8 cellular contexts compared by ENCODE assay signal in genomic region chr14:51239813-51240803, GRCh38. TPM values are rescaled to one million over a fixed set of nuclear protein-coding genes. Genes with fewer than 3 reads are reported as not detected.
DNase-seq lines count a peak whose midpoint lies in the region; ATAC-seq and TF ChIP-seq lines count a peak whose summit lies in the region.

Gene TMX1 (plus strand): TSS chr14:51240247. CDS start chr14:51240293, 46 bp downstream.

- H3K36me3 Mint-ChIP-seq in CD4-positive, alpha-beta memory T cell: peaks cover 0 to under 1% of the 10 kb centered on the region in 2 donors

- intact Hi-C loops in CD4-positive, alpha-beta memory T cell (cut with micrococcal nuclease): loop anchor here (1.0 to 10.0 kb wide), 6 partner anchors 145 to 1913 kb away; partner anchors contain the start of genes DDHD1, GNG2, GPR137C and RTRAF

- no peak for TF ChIP-seq CTCF in liver (IDR thresholded peaks at IDR 0.05; ENCODE audit: low read depth, low read length, missing input control)

- WGBS in liver: under 1% methylated on average over 65 of the region's 65 CpGs

- POLR2A ChIA-PET in CD4-positive, alpha-beta memory T cell (lab: Charles Lee; ENCODE audit: partially characterized antibody): interaction anchor here (0.6 to 1.1 kb wide), 3 partner anchors 380 to 1912 kb away, joined by 3 read pairs; no protein-coding TSS in a partner anchor

- H3K36me3 ChIP-seq in CD4-positive, alpha-beta memory T cell (ENCODE audit: insufficient read depth, low read length): no peaks in the 10 kb centered on the region
- H3K36me3 ChIP-seq in duodenal mucosa (ENCODE audit: control insufficient read depth in 1 of 2, insufficient read depth in 2 of 2, low read length in 2 of 2) (peaks cover 0 to 4% of the 10 kb centered on the region in 2 donors), liver (ENCODE audit: control insufficient read depth in 4 of 4, insufficient read depth in 3 of 4, low read depth in 1 of 4, low read length in 3 of 4) (peaks cover 0 to 1% (median 0%) of the 10 kb centered on the region in 4 donors)

- no peaks in the 10 kb centered on the region for H3K27me3 ChIP-seq in CD4-positive, alpha-beta memory T cell (ENCODE audit: insufficient read depth, low read length)
- H3K27me3 ChIP-seq in duodenal mucosa (ENCODE audit: control insufficient read depth in 1 of 2, insufficient read depth in 2 of 2, low read length in 2 of 2): no peaks in the 10 kb centered on the region
- H3K27me3 ChIP-seq in liver (ENCODE audit: control insufficient read depth in 4 of 4, insufficient read depth in 4 of 4, low read length in 3 of 4): no peaks in the 10 kb centered on the region

- CTCF ChIA-PET in CD4-positive, alpha-beta memory T cell (lab: Charles Lee; ENCODE audit: partially characterized antibody): interaction anchor here (1.2 kb wide), 1 partner anchor 46 kb away, joined by 3 read pairs; no protein-coding TSS in a partner anchor

- no peaks in the 10 kb centered on the region for H3K27me3 Mint-ChIP-seq in CD4-positive, alpha-beta memory T cell

- peak within 1 kb of the TSS in 1 of 8 donors; percentile 37 for H3K4me3 Mint-ChIP-seq in CD4-positive, alpha-beta memory T cell

- TF ChIP-seq RAD21 in liver (IDR thresholded peaks at IDR 0.05): peak in 1 of 2 donors; percentile 23

- peaks cover 51% of the 10 kb centered on the region for H3K4me1 ChIP-seq in CD4-positive, alpha-beta memory T cell (ENCODE audit: insufficient read depth, low read length)
- H3K4me1 ChIP-seq in duodenal mucosa (ENCODE audit: control insufficient read depth in 1 of 2, insufficient read depth in 2 of 2, low read length in 2 of 2) (peaks cover 6 to 8% of the 10 kb centered on the region in 2 donors), liver (ENCODE audit: control insufficient read depth in 4 of 4, insufficient read depth in 4 of 4, low read length in 3 of 4) (peaks cover 2 to 8% (median 4%) of the 10 kb centered on the region in 4 donors)

- peak; percentile 91 for ATAC-seq in GM19452 (IDR thresholded peaks at IDR 0.05; ENCODE audit: unreplicated experiment)
- ATAC-seq in HG03575 (IDR thresholded peaks at IDR 0.05; ENCODE audit: extremely low read depth, insufficient number of reproducible peaks, low FRiP score, unreplicated experiment): peak; percentile 53

- peak within 1 kb of the TSS; percentile 65 for H3K27ac ChIP-seq in CD4-positive, alpha-beta memory T cell (ENCODE audit: low read depth, low read length)
- peak within 1 kb of the TSS; percentile 64 for H3K27ac ChIP-seq in duodenal mucosa (ENCODE audit: low read depth, low read length)
- H3K27ac ChIP-seq in liver (ENCODE audit: low read depth in 1 of 2, low read length in 2 of 2): peak within 1 kb of the TSS; percentile 76 to 80

- no peak within 1 kb of the TSS for H3K27ac Mint-ChIP-seq in CD4-positive, alpha-beta memory T cell

- no peaks in the 10 kb centered on the region for H3K9me3 ChIP-seq in CD4-positive, alpha-beta memory T cell (ENCODE audit: control insufficient read depth in 1 of 2, low read length in 2 of 2)
- no peaks in the 10 kb centered on the region for H3K9me3 ChIP-seq in duodenal mucosa (ENCODE audit: control insufficient read depth in 1 of 2, low read length in 2 of 2)
- no peaks in the 10 kb centered on the region for H3K9me3 ChIP-seq in liver (ENCODE audit: control insufficient read depth in 4 of 4, low read length in 3 of 4)

- peak; percentile 80 to 86 (median 82) for DNase-seq in CD4-positive, alpha-beta memory T cell
- peak; percentile 99 for DNase-seq in NCI-H82 (lab: John Stamatoyannopoulos, UW)
- DNase-seq in activated CD4-positive, alpha-beta T cell treated with anti-CD3 and anti-CD28 coated beads, Interleukin-2, amount 50 U/mL, for 48 hours: peak; percentile 93 to 96
- peak; percentile 94 for DNase-seq in stimulated activated CD4-positive, alpha-beta T cell treated with anti-CD3 and anti-CD28 coated beads, Interleukin-4, amount 100 ng/mL, for 24 hours

- H3K9ac ChIP-seq in duodenal mucosa (ENCODE audit: low read depth in 1 of 2, low read length in 2 of 2) (peak within 1 kb of the TSS; percentile 94 to 97), liver (ENCODE audit: low read depth in 1 of 2, low read length in 2 of 2) (peak within 1 kb of the TSS; percentile 82)

- peaks cover 15 to 29% (median 21%) of the 10 kb centered on the region in 4 donors for H3K4me1 Mint-ChIP-seq in CD4-positive, alpha-beta memory T cell

- H3K9me3 Mint-ChIP-seq in CD4-positive, alpha-beta memory T cell: no peaks in the 10 kb centered on the region

- peak within 1 kb of the TSS; percentile 84 to 99 for H3K4me3 ChIP-seq in CD4-positive, alpha-beta memory T cell (ENCODE audit: low read length in 2 of 2)
- peak within 1 kb of the TSS; percentile 95 to 100 for H3K4me3 ChIP-seq in duodenal mucosa (ENCODE audit: low read depth in 1 of 2, low read length in 2 of 2)
- H3K4me3 ChIP-seq in liver (ENCODE audit: low read depth in 1 of 3, low read length in 3 of 3): peak within 1 kb of the TSS; percentile 87 to 100 (median 98)

TF ChIP-seq in liver, 16 proteins besides CTCF, POLR2A, EP300 and RAD21:
- TF ChIP-seq GABPA (IDR thresholded peaks at IDR 0.05 in 1 of 2, conservative IDR thresholded peaks at IDR 0.05 in 1 of 2) (peak in 1 of 2 donors; percentile 72), JUND (IDR thresholded peaks at IDR 0.05) (no peak), HNF4G (IDR thresholded peaks at IDR 0.05) (no peak), FOXA1 (IDR thresholded peaks at IDR 0.05) (peak; percentile 25), YY1 (IDR thresholded peaks at IDR 0.05) (peak; percentile 93), TAF1 (conservative IDR thresholded peaks at IDR 0.05) (peak; percentile 66), EGR1 (IDR thresholded peaks at IDR 0.05; ENCODE audit: low read depth in 2 of 2) (peak in 1 of 2 donors; percentile 58), NR2F2 (IDR thresholded peaks at IDR 0.05) (no peak), RXRA (IDR thresholded peaks at IDR 0.05) (peak; percentile 13 to 43), FOXA2 (IDR thresholded peaks at IDR 0.05) (peak; percentile 15), HNF4A (conservative IDR thresholded peaks at IDR 0.05) (peak in 1 of 2 donors; percentile 36), SP1 (IDR thresholded peaks at IDR 0.05) (peak; percentile 54)
- TF ChIP-seq, protein P1, sequence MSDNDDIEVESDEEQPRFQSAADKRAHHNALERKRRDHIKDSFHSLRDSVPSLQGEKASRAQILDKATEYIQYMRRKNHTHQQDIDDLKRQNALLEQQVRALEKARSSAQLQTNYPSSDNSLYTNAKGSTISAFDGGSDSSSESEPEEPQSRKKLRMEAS (IDR thresholded peaks at IDR 0.05): peak; percentile 81
- TF ChIP-seq, protein P2, sequence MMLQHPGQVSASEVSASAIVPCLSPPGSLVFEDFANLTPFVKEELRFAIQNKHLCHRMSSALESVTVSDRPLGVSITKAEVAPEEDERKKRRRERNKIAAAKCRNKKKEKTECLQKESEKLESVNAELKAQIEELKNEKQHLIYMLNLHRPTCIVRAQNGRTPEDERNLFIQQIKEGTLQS (IDR thresholded peaks at IDR 0.05): no peak
- TF ChIP-seq, protein P3, sequence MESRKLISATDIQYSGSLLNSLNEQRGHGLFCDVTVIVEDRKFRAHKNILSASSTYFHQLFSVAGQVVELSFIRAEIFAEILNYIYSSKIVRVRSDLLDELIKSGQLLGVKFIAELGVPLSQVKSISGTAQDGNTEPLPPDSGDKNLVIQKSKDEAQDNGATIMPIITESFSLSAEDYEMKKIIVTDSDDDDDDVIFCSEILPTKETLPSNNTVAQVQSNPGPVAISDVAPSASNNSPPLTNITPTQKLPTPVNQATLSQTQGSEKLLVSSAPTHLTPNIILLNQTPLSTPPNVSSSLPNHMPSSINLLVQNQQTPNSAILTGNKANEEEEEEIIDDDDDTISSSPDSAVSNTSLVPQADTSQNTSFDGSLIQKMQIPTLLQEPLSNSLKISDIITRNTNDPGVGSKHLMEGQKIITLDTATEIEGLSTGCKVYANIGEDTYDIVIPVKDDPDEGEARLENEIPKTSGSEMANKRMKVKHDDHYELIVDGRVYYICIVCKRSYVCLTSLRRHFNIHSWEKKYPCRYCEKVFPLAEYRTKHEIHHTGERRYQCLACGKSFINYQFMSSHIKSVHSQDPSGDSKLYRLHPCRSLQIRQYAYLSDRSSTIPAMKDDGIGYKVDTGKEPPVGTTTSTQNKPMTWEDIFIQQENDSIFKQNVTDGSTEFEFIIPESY (IDR thresholded peaks at IDR 0.05): peak; percentile 62
- TF ChIP-seq, protein P4, sequence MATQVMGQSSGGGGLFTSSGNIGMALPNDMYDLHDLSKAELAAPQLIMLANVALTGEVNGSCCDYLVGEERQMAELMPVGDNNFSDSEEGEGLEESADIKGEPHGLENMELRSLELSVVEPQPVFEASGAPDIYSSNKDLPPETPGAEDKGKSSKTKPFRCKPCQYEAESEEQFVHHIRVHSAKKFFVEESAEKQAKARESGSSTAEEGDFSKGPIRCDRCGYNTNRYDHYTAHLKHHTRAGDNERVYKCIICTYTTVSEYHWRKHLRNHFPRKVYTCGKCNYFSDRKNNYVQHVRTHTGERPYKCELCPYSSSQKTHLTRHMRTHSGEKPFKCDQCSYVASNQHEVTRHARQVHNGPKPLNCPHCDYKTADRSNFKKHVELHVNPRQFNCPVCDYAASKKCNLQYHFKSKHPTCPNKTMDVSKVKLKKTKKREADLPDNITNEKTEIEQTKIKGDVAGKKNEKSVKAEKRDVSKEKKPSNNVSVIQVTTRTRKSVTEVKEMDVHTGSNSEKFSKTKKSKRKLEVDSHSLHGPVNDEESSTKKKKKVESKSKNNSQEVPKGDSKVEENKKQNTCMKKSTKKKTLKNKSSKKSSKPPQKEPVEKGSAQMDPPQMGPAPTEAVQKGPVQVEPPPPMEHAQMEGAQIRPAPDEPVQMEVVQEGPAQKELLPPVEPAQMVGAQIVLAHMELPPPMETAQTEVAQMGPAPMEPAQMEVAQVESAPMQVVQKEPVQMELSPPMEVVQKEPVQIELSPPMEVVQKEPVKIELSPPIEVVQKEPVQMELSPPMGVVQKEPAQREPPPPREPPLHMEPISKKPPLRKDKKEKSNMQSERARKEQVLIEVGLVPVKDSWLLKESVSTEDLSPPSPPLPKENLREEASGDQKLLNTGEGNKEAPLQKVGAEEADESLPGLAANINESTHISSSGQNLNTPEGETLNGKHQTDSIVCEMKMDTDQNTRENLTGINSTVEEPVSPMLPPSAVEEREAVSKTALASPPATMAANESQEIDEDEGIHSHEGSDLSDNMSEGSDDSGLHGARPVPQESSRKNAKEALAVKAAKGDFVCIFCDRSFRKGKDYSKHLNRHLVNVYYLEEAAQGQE (IDR thresholded peaks at IDR 0.05): no peak

RNA-seq across cellular contexts. Expression of gene TMX1, which starts in this region (rescaled TPM):
- 10 to 100 TPM; 28.5 to 32.9 TPM for total RNA-seq in CD4-positive, alpha-beta memory T cell
- 10 to 100 TPM; 39.5 to 62.9 TPM for polyA plus RNA-seq in CD4-positive, alpha-beta memory T cell
- 10 to 100 TPM; 19.7 to 22.8 TPM for total RNA-seq in liver
- polyA plus RNA-seq in liver: 10 to 100 TPM; 11.6 to 19.1 TPM

Comparison
In these comparisons a context has a peak if more than half of its experiments do, and no peak if none do; other contexts are left out.
1. Peak in every context shown above with its lines: DNase-seq, ATAC-seq, H3K4me3 ChIP-seq and H3K27ac ChIP-seq.